ENCODE assay signal across 26 cellular contexts in genomic region chr9:37923121-37923795, GRCh38. TPM values are rescaled to one million over a fixed set of nuclear protein-coding genes. Genes with fewer than 3 reads are reported as not detected.
DNase-seq lines count a peak whose midpoint lies in the region; ATAC-seq, FAIRE-seq and TF ChIP-seq lines count a peak whose summit lies in the region.
"Had no signal": no experiment of that assay in that cellular context is flagged by ENCODE, and none has a peak within 500 bp of the region (broad histone marks: within the 10 kb centered on the region; RNA-seq: fewer than 3 reads in every experiment).

No MANE protein-coding gene starts in this region.

- no peak for TF ChIP-seq EP300 in HepG2 (IDR thresholded peaks at IDR 0.05; ENCODE audit: low read depth in 2 of 2, low read length in 2 of 2)
- no peak for TF ChIP-seq EP300 in HepG2 (CRISPR knock-in tag; IDR thresholded peaks at IDR 0.05; ENCODE audit: borderline replicate concordance)

- POLR2A ChIA-PET in IMR-90 (lab: Charles Lee; ENCODE audit: unreplicated experiment) (no interaction called here), HepG2 (lab: Yijun Ruan, JAX) (no interaction called here)

- no peak for TF ChIP-seq POLR2A in IMR-90 (IDR thresholded peaks at IDR 0.05; ENCODE audit: low read depth, low read length)
- no peak for TF ChIP-seq POLR2A in HepG2 (IDR thresholded peaks at IDR 0.05; ENCODE audit: insufficient read depth in 1 of 2, low read depth in 2 of 2, low read length in 2 of 2)

- H2AK5ac ChIP-seq in IMR-90 (ENCODE audit: low read depth, low read length): no peak overlapping the region

- H3K4me3 ChIP-seq in IMR-90 (ENCODE audit: insufficient read depth, low read depth, low read length) (no peak overlapping the region), WERI-Rb-1 (ENCODE audit: low read depth, low read length) (no peak overlapping the region), HepG2 (replicated peaks in 1 of 3; ENCODE audit: insufficient read depth in 1 of 3, low read depth in 2 of 3, low read length in 3 of 3) (no peak overlapping the region), smooth muscle cell (no peak overlapping the region), hepatocyte (no peak overlapping the region)
- H3K4me3 ChIP-seq: gastrocnemius medialis, HAP-1, testis had no signal

- H3K4me2 ChIP-seq in IMR-90 (ENCODE audit: low read depth, low read length): no peak overlapping the region
- no peak overlapping the region for H3K4me2 ChIP-seq in HepG2 (ENCODE audit: low read depth, low read length)
- H3K4me2 ChIP-seq in smooth muscle cell: peak overlapping the region; percentile 43
- H3K4me2 ChIP-seq in hepatocyte: no peak overlapping the region

- no peak for DNase-seq in IMR-90
- DNase-seq in WERI-Rb-1: peak; percentile 56
- DNase-seq in HepG2 (ENCODE audit: low spot score): no peak
- no peak for DNase-seq in smooth muscle cell (lab: John Stamatoyannopoulos, UW; ENCODE audit: unreplicated experiment)
- DNase-seq in amygdala (lab: John Stamatoyannopoulos, UW): no peak
- DNase-seq in NCI-H187 treated with DMSO at 0.1 percent for 48 hours (lab: John Stamatoyannopoulos, UW): no peak
- no peak for DNase-seq in hepatocyte (ENCODE audit: low spot score)
- DNase-seq: activated CD4-positive, alpha-beta T cell treated with anti-CD3 and anti-CD28 coated beads, Interleukin-2, amount 50 U/mL, for 1 hour; CD4-positive, alpha-beta memory T cell; DMS153; effector CD8-positive, alpha-beta T cell; gastrocnemius medialis; KG1; kidney glomerular epithelial cell; naive thymus-derived CD4-positive, alpha-beta T cell; NCI-H1930; NCI-H82; SIG-M5; stimulated activated CD4-positive, alpha-beta T cell treated with anti-CD3 and anti-CD28 coated beads, Interleukin-2, amount 100 ng/mL, for 24 hours; testis had no signal

- FAIRE-seq in HepG2 (lab: Jason Lieb, UNC): no peak
- FAIRE-seq: astrocyte, G401.6 had no signal

- H4K8ac ChIP-seq in IMR-90 (ENCODE audit: low read depth in 2 of 2, low read length in 2 of 2): 0 out of 4 replicates have a peak overlapping the region, but pooled peaks of 1 of the 2 experiments have one; percentile 12

- H3K36me3 ChIP-seq in IMR-90 (ENCODE audit: control insufficient read depth, insufficient read depth, low read length): peaks cover 40% of the 10 kb centered on the region
- peaks cover 45% of the 10 kb centered on the region for H3K36me3 ChIP-seq in WERI-Rb-1
- H3K36me3 ChIP-seq in HepG2 (replicated peaks in 1 of 2; ENCODE audit: control insufficient read depth in 1 of 2, insufficient read depth in 2 of 2, low read length in 2 of 2): peaks cover 45 to 94% of the 10 kb centered on the region in 2 experiments
- no peaks in the 10 kb centered on the region for H3K36me3 ChIP-seq in smooth muscle cell (ENCODE audit: low read depth)
- H3K36me3 ChIP-seq in hepatocyte (replicated peaks; ENCODE audit: insufficient read depth, low read depth): no peaks in the 10 kb centered on the region

- TF ChIP-seq CTCF in IMR-90 (conservative IDR thresholded peaks at IDR 0.05; ENCODE audit: low read depth, low read length) (no peak), WERI-Rb-1 (IDR thresholded peaks at IDR 0.05; ENCODE audit: low read depth, low read length) (no peak), HepG2 (CRISPR knock-in tag; IDR thresholded peaks at IDR 0.05) (no peak), smooth muscle cell (IDR thresholded peaks at IDR 0.05; ENCODE audit: borderline replicate concordance, insufficient read depth, poor library complexity, severe bottlenecking) (no peak), hepatocyte (IDR thresholded peaks at IDR 0.05; ENCODE audit: poor library complexity) (no peak)

- H3K9me3 ChIP-seq in IMR-90 (ENCODE audit: control insufficient read depth, insufficient read depth, low read length): no peaks in the 10 kb centered on the region
- H3K9me3 ChIP-seq in WERI-Rb-1 (ENCODE audit: severe bottlenecking): no peaks in the 10 kb centered on the region
- H3K9me3 ChIP-seq in HepG2 (ENCODE audit: low read length): no peaks in the 10 kb centered on the region
- H3K9me3 ChIP-seq in smooth muscle cell (replicated peaks; ENCODE audit: low read depth): no peaks in the 10 kb centered on the region
- H3K9me3 ChIP-seq in hepatocyte (ENCODE audit: low read depth): no peaks in the 10 kb centered on the region
- H3K9me3 ChIP-seq: gastrocnemius medialis, HAP-1, testis had no signal

- H3K4ac ChIP-seq in IMR-90 (ENCODE audit: low read depth, low read length): peak overlapping the region; percentile 52; the same call in 1 of the 2 replicates

- ATAC-seq in IMR-90 (ENCODE audit: low read depth) (no peak), HepG2 (no peak)
- ATAC-seq: activated T-helper 17 cell treated with anti-CD3 and anti-CD28 coated beads, Interleukin-2, amount 50 U/mL, for 72 hours; gastrocnemius medialis; naive thymus-derived CD4-positive, alpha-beta T cell; stimulated activated effector memory CD8-positive, alpha-beta T cell treated with anti-CD3 and anti-CD28 coated beads, Interleukin-12 subunit alpha, Interleukin-12 subunit beta, amount 100 ng/mL, for 72 hours had no signal

- H2AFZ ChIP-seq in IMR-90 (replicated peaks; ENCODE audit: low read length, poor library complexity): peak overlapping the region; percentile 40
- no peak overlapping the region for H2AFZ ChIP-seq in HepG2 (ENCODE audit: low read length)
- no peak overlapping the region for H2AFZ ChIP-seq in smooth muscle cell (ENCODE audit: low read depth)
- H2AFZ ChIP-seq in hepatocyte: no peak overlapping the region
- H2AFZ ChIP-seq: parathyroid adenoma had no signal

- no peak overlapping the region for H3K56ac ChIP-seq in IMR-90 (ENCODE audit: extremely low read depth, insufficient read depth, low read length)

- H3K79me2 ChIP-seq in HepG2 (ENCODE audit: insufficient read depth, low read length) (peaks cover 9% of the 10 kb centered on the region), smooth muscle cell (ENCODE audit: low read depth) (peaks cover 17% of the 10 kb centered on the region), hepatocyte (peaks cover 17% of the 10 kb centered on the region)
- H3K79me2 ChIP-seq: parathyroid adenoma had no signal

- H3K9me1 ChIP-seq in IMR-90 (ENCODE audit: insufficient read depth, low read length): peaks cover 31% of the 10 kb centered on the region

- no TSS peak for BruUV-seq in IMR-90 (replicated peaks; lab: Mats Ljungman, UMichigan)
- BruUV-seq in HepG2 (replicated peaks; lab: Mats Ljungman, UMichigan): no TSS peak

- H3K23ac ChIP-seq in IMR-90 (ENCODE audit: low read depth, low read length): no peak overlapping the region

- CTCF ChIA-PET in IMR-90 (lab: Yijun Ruan, JAX) (no interaction called here), HepG2 (lab: Yijun Ruan, JAX; ENCODE audit: low intra/inter-chr PET ratio, low total read pairs) (no interaction called here)

- WGBS in IMR-90 (ENCODE audit: extremely low coverage in 2 of 2, insufficient read length in 1 of 2), 2 experiments: 65% methylated on average over 6 of the region's 14 CpGs; no CpG with 5 or more reads in 1 of the 2 experiments
- 89% methylated on average over 8 of the region's 14 CpGs for WGBS in HepG2 (ENCODE audit: low lambda C conversion rate)
- WGBS in smooth muscle cell (ENCODE audit: low lambda C conversion rate): 74% methylated on average over 14 of the region's 14 CpGs
- 74% methylated on average over 14 of the region's 14 CpGs for WGBS in hepatocyte (ENCODE audit: low lambda C conversion rate, missing lambda C conversion rate)

- H3F3A ChIP-seq in smooth muscle cell (ENCODE audit: low read depth): no peaks in the 10 kb centered on the region

- H3K79me1 ChIP-seq in IMR-90 (ENCODE audit: low read depth in 1 of 2, low read length in 2 of 2): peaks cover 70 to 91% of the 10 kb centered on the region in 2 experiments

- H3K9ac ChIP-seq in IMR-90 (ENCODE audit: low read depth, low read length): no peak overlapping the region
- no peak overlapping the region for H3K9ac ChIP-seq in HepG2 (ENCODE audit: insufficient read depth, low read depth, low read length)
- peak overlapping the region; percentile 6 for H3K9ac ChIP-seq in smooth muscle cell (ENCODE audit: low read depth)
- H3K9ac ChIP-seq: parathyroid adenoma had no signal

- intact Hi-C loops in IMR-90 (cut with micrococcal nuclease) (no loop called here), HepG2 (cut with micrococcal nuclease; ENCODE audit: unreplicated experiment) (no loop called here)

- no peaks in the 10 kb centered on the region for H3K9me2 ChIP-seq in hepatocyte (replicated peaks; ENCODE audit: insufficient read depth)

- H2AK9ac ChIP-seq in IMR-90 (replicated peaks; ENCODE audit: low read depth, low read length, poor library complexity): no peak overlapping the region

- H4K5ac ChIP-seq in IMR-90 (ENCODE audit: low read depth, low read length): no peak overlapping the region

- peaks cover 32% of the 10 kb centered on the region for H4K20me1 ChIP-seq in IMR-90 (ENCODE audit: insufficient read depth, low read length)
- H4K20me1 ChIP-seq in HepG2 (ENCODE audit: insufficient read depth, low read length): peaks cover 40% of the 10 kb centered on the region; the same call in 1 of the 2 replicates
- peaks cover 12% of the 10 kb centered on the region for H4K20me1 ChIP-seq in smooth muscle cell (ENCODE audit: low read depth)
- H4K20me1 ChIP-seq in hepatocyte (ENCODE audit: insufficient read depth, poor library complexity, severe bottlenecking): no peaks in the 10 kb centered on the region

- H2BK120ac ChIP-seq in IMR-90 (ENCODE audit: low read depth, low read length): no peak overlapping the region

- H3K18ac ChIP-seq in IMR-90 (ENCODE audit: low read depth, low read length): no peak overlapping the region

- H2BK5ac ChIP-seq in IMR-90 (ENCODE audit: low read depth, low read length, poor library complexity, severe bottlenecking): no peak overlapping the region

- TF ChIP-seq RAD21 in IMR-90 (IDR thresholded peaks at IDR 0.05; ENCODE audit: low read length): no peak
- TF ChIP-seq RAD21 in HepG2 (CRISPR knock-in tag; IDR thresholded peaks at IDR 0.05): no peak

- H3K27ac ChIP-seq in IMR-90 (ENCODE audit: insufficient read depth, low read length) (no peak overlapping the region), WERI-Rb-1 (no peak overlapping the region), HepG2 (ENCODE audit: extremely low read length, insufficient read depth, low read length) (no peak overlapping the region), smooth muscle cell (ENCODE audit: low read depth) (peak overlapping the region; percentile 57), hepatocyte (no peak overlapping the region)
- H3K27ac ChIP-seq: gastrocnemius medialis, parathyroid adenoma, testis had no signal

- H2BK15ac ChIP-seq in IMR-90 (ENCODE audit: low read depth, low read length): no peak overlapping the region

- no peaks in the 10 kb centered on the region for H3K27me3 ChIP-seq in IMR-90 (ENCODE audit: control insufficient read depth, insufficient read depth, low read length)
- no peaks in the 10 kb centered on the region for H3K27me3 ChIP-seq in WERI-Rb-1 (ENCODE audit: insufficient read depth, low read depth, severe bottlenecking)
- H3K27me3 ChIP-seq in HepG2 (ENCODE audit: control insufficient read depth in 1 of 2, insufficient read depth in 2 of 2, low read length in 2 of 2): no peaks in the 10 kb centered on the region
- H3K27me3 ChIP-seq in smooth muscle cell (ENCODE audit: low read depth): no peaks in the 10 kb centered on the region
- no peaks in the 10 kb centered on the region for H3K27me3 ChIP-seq in hepatocyte
- H3K27me3 ChIP-seq: gastrocnemius medialis, testis had no signal

- dilution Hi-C loops in IMR-90 (cut with HindIII; ENCODE audit: low sequenced_read_pairs, unreplicated experiment): loop anchor here (25.0 kb wide), 1 partner anchor 464 kb away; the partner anchor contains the start of gene ALDH1B1

- no peak overlapping the region for H2BK20ac ChIP-seq in IMR-90 (ENCODE audit: low read depth, low read length)

- in situ Hi-C loops in IMR-90 (cut with MboI; ENCODE audit: low sequenced_read_pairs) (loop anchor here (10.0 kb wide), 1 partner anchor 142 kb away; the partner anchor contains the start of gene SHB), HepG2 (cut with HindIII; ENCODE audit: extremely low pct_ligation_motif_present, low pct_unique_long_range_greater_than_20kb) (loop anchor here (25.0 kb wide), 1 partner anchor 436 kb away; the partner anchor contains the start of gene POLR1E)

- no peak overlapping the region for H3K14ac ChIP-seq in IMR-90 (replicated peaks; ENCODE audit: low read depth, low read length)

- 0 out of 2 replicates have a peak overlapping the region, but pooled peaks have one; percentile 27 for H4K91ac ChIP-seq in IMR-90 (ENCODE audit: insufficient read depth, low read depth, low read length)

- peaks cover 17% of the 10 kb centered on the region for H3K4me1 ChIP-seq in IMR-90 (ENCODE audit: control insufficient read depth, insufficient read depth, low read length)
- H3K4me1 ChIP-seq in HepG2 (ENCODE audit: insufficient read depth, low read length): peaks cover 7% of the 10 kb centered on the region
- H3K4me1 ChIP-seq in smooth muscle cell (ENCODE audit: low read depth): peaks cover 43% of the 10 kb centered on the region
- peaks cover 2% of the 10 kb centered on the region for H3K4me1 ChIP-seq in hepatocyte (ENCODE audit: insufficient read depth)
- H3K4me1 ChIP-seq: parathyroid adenoma, testis had no signal

RNA-seq across cellular contexts. Expression of gene SLC25A51, which starts 19.3 kb away (rescaled TPM):
- total RNA-seq in IMR-90 (2012; rRNA removed) (63.0 and 81.6 TPM in 2 replicates), HepG2 (2016; rRNA removed; fragmentation: Illumina TruSeq; extraction: Trizol) (37.7 and 40.7 TPM in 2 replicates), smooth muscle cell (32.0 and 42.9 TPM in 2 replicates), hepatocyte (29.2 and 30.1 TPM in 2 replicates)
- polyA plus RNA-seq in IMR-90 (2012; rRNA removed) (10.6 and 14.1 TPM in 2 replicates), HepG2 (2011; rRNA removed) (14.6 and 15.4 TPM in 2 replicates), smooth muscle cell (6.5 and 13.0 TPM in 2 replicates), hepatocyte (10.1 and 10.4 TPM in 2 replicates)
- 8.0 and 8.1 TPM in 2 replicates for polyA plus RNA-seq in IMR-90 (2012; cell fraction: cytosol; rRNA removed)
- 4.5 and 18.3 TPM in 2 replicates for polyA plus RNA-seq in IMR-90 (2012; cell fraction: nucleus; rRNA removed; ENCODE audit: low replicate concordance)
- 39.8 and 41.5 TPM in 2 replicates for total RNA-seq in HepG2 (2016; cell fraction: cytosol; rRNA removed; fragmentation: Illumina TruSeq; extraction: Trizol; ENCODE audit: low read depth)
- 35.8 and 36.3 TPM in 2 replicates for total RNA-seq in HepG2 (2016; cell fraction: insoluble cytoplasmic fraction; rRNA removed; fragmentation: Illumina TruSeq; extraction: Trizol)
- 69.7 and 71.8 TPM in 2 replicates for total RNA-seq in HepG2 (2016; cell fraction: membrane; rRNA removed; fragmentation: Illumina TruSeq; extraction: Trizol)
- total RNA-seq in HepG2 (2016; cell fraction: nucleus; rRNA removed; fragmentation: Illumina TruSeq; extraction: Trizol): 20.0 and 24.7 TPM in 2 replicates
- 8.9 and 11.5 TPM in 2 replicates for polyA plus RNA-seq in HepG2 (2011; cell fraction: cytosol; rRNA removed)
- polyA plus RNA-seq in HepG2 (2011; cell fraction: nucleus; rRNA removed): 11.8 and 14.7 TPM in 2 replicates
- polyA plus RNA-seq in HepG2 (2012): 6.0 and 8.4 TPM in 2 replicates
- polyA plus RNA-seq in HepG2 (2016; cell fraction: cytosol; fragmentation: Illumina TruSeq; extraction: Trizol; ENCODE audit: low read depth): 44.8 and 48.9 TPM in 2 replicates
- 19.9 and 21.9 TPM in 2 replicates for polyA plus RNA-seq in HepG2 (2016; cell fraction: insoluble cytoplasmic fraction; fragmentation: Illumina TruSeq; extraction: Trizol; ENCODE audit: low read depth)
- polyA plus RNA-seq in HepG2 (2016; cell fraction: membrane; fragmentation: Illumina TruSeq; extraction: Trizol; ENCODE audit: low read depth): 48.0 and 51.0 TPM in 2 replicates
- polyA plus RNA-seq in HepG2 (2016; cell fraction: nucleus; fragmentation: Illumina TruSeq; extraction: Trizol; ENCODE audit: insufficient read depth, low read depth): 17.6 and 20.1 TPM in 2 replicates
- polyA minus RNA-seq in HepG2 (2011; rRNA and poly(A)+ RNA removed; ENCODE audit: low replicate concordance): 41.7 and 51.3 TPM in 2 replicates
- 17.5 and 18.0 TPM in 2 replicates for polyA minus RNA-seq in HepG2 (2011; cell fraction: cytosol; rRNA and poly(A)+ RNA removed)
- 40.2 and 47.6 TPM in 2 replicates for polyA minus RNA-seq in HepG2 (2011; cell fraction: nucleus; rRNA and poly(A)+ RNA removed)
